Comparison of ENCODE assay signal across 19 cellular contexts in the genomic region with DNA sequence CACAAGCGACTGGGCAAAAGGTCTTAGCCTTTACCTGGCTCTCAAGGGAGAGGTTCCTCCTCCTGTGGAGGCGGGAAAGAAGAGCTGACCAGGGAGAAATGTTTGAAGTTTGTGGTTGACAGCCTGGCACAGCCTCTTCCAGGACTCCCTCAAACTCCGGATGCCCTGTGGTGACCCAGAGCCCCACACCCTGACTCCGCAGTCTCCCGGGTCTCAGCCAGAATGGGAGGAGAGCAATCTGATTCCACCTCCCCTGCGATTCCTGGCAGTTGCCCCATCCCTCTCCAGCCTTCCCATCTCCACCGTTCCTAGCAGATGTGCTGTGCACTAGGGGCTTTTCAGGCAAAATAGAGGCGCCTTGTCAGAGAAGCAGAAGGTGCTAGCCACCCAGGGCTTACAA. TPM values are rescaled to one million over a fixed set of nuclear protein-coding genes. Genes with fewer than 3 reads are reported as not detected.
"Had no signal": no experiment of that assay in that cellular context is flagged by ENCODE, and none has a peak within 500 bp of the region (broad histone marks: within the 10 kb centered on the region; RNA-seq: fewer than 3 reads in every experiment).

No MANE protein-coding gene starts in this region.

- H3K36me3 Mint-ChIP-seq: mesothelial cell of epicardium had no signal

- H3K9me3 ChIP-seq: body of pancreas, psoas muscle, stomach had no signal

- DNase-seq: activated CD4-positive, alpha-beta T cell treated with anti-CD3 and anti-CD28 coated beads, Interleukin-2, amount 10 ng/mL, durations not matched to agents 24 days and 14 days; activated CD4-positive, CD25-positive, alpha-beta regulatory T cell; activated CD8-positive, alpha-beta T cell treated with anti-CD3 and anti-CD28 coated beads, Interleukin-2, amount 10 ng/mL, durations not matched to agents 7 days and 5 days; activated naive CD4-positive, alpha-beta T cell treated with anti-CD3 and anti-CD28 coated beads for 36 hours; activated T-cell treated with anti-CD3 and anti-CD28 coated beads, Interleukin-2, amount 50 U/mL, for 4 hours; body of pancreas; caudate nucleus; foreskin keratinocyte; left cardiac atrium; psoas muscle; stomach had no signal

- H3K4me1 ChIP-seq: body of pancreas, foreskin keratinocyte had no signal

- H3K4me3 Mint-ChIP-seq: activated CD4-positive, alpha-beta T cell treated with anti-CD3 and anti-CD28 coated beads, Interleukin-2, amount 10 ng/mL, durations not matched to agents 24 days and 14 days; activated CD8-positive, alpha-beta T cell treated with anti-CD3 and anti-CD28 coated beads, Interleukin-2, amount 10 ng/mL, durations not matched to agents 7 days and 5 days; activated naive CD4-positive, alpha-beta T cell treated with anti-CD3 and anti-CD28 coated beads for 36 hours; activated T-cell treated with anti-CD3 and anti-CD28 coated beads, Interleukin-2, amount 50 U/mL, for 4 hours; mesothelial cell of epicardium; nephron had no signal

- H3K9me3 Mint-ChIP-seq: activated naive CD4-positive, alpha-beta T cell treated with anti-CD3 and anti-CD28 coated beads for 36 hours; activated T-cell treated with anti-CD3 and anti-CD28 coated beads, Interleukin-2, amount 50 U/mL, for 4 hours; mesothelial cell of epicardium; nephron had no signal

- H3K4me1 Mint-ChIP-seq: mesothelial cell of epicardium had no signal

- H3K27me3 ChIP-seq: body of pancreas, hepatocyte had no signal

- ATAC-seq: activated CD8-positive, alpha-beta T cell treated with anti-CD3 and anti-CD28 coated beads, Interleukin-2, amount 10 ng/mL, durations not matched to agents 7 days and 5 days; activated T-cell treated with anti-CD3 and anti-CD28 coated beads, Interleukin-2, amount 50 U/mL, for 4 hours; body of pancreas; foreskin keratinocyte; left cardiac atrium; psoas muscle had no signal

- H3K4me3 ChIP-seq: body of pancreas, hepatocyte, psoas muscle, skin epidermis, stomach had no signal

- H3K27ac Mint-ChIP-seq: activated CD4-positive, alpha-beta T cell treated with anti-CD3 and anti-CD28 coated beads, Interleukin-2, amount 10 ng/mL, durations not matched to agents 24 days and 14 days; activated CD8-positive, alpha-beta T cell treated with anti-CD3 and anti-CD28 coated beads, Interleukin-2, amount 10 ng/mL, durations not matched to agents 7 days and 5 days; activated naive CD4-positive, alpha-beta T cell treated with anti-CD3 and anti-CD28 coated beads for 36 hours; mesothelial cell of epicardium had no signal

- H3K27ac ChIP-seq: body of pancreas, foreskin keratinocyte, hepatocyte, psoas muscle, skin epidermis, stomach had no signal

- H3K36me3 ChIP-seq: stomach had no signal

RNA-seq across cellular contexts. Expression of a gene that starts 5.5 kb away (rescaled TPM):
- total RNA-seq: activated T-cell treated with anti-CD3 and anti-CD28 coated beads, Interleukin-2, amount 50 U/mL, for 4 hours; body of pancreas; epithelial cell of proximal tubule; fibroblast of lung; foreskin keratinocyte; hepatocyte; left cardiac atrium; lung microvascular endothelial cell; mesothelial cell of epicardium; osteocyte; psoas muscle; stomach had no signal

RNA-seq across cellular contexts. Expression of a gene that starts 57.5 kb away (rescaled TPM):
- total RNA-seq: activated naive CD4-positive, alpha-beta T cell treated with anti-CD3 and anti-CD28 coated beads for 36 hours; activated T-cell treated with anti-CD3 and anti-CD28 coated beads, Interleukin-2, amount 50 U/mL, for 4 hours; epithelial cell of proximal tubule; mesothelial cell of epicardium; osteocyte had no signal
